Comparison of ENCODE assay signal across 3 cellular contexts in the genomic region with DNA sequence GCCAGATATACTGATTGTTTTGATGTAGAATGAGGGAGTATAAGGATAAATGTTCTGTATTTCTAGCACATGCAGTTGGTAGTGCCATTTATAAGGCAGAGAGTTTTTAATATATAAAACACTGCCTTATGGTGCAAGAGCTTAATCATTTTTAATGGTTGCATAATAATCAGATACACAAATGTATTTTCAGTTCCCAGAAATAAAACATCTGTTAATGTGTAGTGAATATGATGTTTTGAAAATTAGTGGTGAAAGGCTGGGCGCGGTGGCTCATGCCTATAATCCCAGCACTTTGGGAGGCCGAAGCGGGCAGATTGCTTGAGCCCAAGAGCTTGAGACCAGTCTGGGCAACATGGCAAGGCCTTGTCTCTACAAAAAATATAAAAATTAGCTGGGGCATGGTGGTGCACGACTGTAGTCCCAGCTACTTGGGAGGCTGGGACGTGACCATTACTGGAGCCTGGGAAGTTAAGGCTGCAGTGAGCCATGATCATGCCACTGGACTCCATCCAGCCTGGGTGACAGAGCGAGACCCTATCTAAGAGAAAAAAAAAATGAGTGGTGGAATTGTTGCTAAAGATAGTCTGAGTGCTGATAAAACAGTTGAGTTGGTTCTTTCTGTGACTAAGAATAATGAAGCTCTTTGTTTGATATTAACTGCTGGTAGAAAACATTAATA.
TF ChIP-seq lines count a peak whose summit lies in the region.

No MANE protein-coding gene starts in this region.

TF ChIP-seq in liver, 16 proteins besides CTCF, POLR2A, EP300 and RAD21:
- TF ChIP-seq, protein P1, sequence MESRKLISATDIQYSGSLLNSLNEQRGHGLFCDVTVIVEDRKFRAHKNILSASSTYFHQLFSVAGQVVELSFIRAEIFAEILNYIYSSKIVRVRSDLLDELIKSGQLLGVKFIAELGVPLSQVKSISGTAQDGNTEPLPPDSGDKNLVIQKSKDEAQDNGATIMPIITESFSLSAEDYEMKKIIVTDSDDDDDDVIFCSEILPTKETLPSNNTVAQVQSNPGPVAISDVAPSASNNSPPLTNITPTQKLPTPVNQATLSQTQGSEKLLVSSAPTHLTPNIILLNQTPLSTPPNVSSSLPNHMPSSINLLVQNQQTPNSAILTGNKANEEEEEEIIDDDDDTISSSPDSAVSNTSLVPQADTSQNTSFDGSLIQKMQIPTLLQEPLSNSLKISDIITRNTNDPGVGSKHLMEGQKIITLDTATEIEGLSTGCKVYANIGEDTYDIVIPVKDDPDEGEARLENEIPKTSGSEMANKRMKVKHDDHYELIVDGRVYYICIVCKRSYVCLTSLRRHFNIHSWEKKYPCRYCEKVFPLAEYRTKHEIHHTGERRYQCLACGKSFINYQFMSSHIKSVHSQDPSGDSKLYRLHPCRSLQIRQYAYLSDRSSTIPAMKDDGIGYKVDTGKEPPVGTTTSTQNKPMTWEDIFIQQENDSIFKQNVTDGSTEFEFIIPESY (IDR thresholded peaks at IDR 0.05): no peak
- TF ChIP-seq, protein P2, sequence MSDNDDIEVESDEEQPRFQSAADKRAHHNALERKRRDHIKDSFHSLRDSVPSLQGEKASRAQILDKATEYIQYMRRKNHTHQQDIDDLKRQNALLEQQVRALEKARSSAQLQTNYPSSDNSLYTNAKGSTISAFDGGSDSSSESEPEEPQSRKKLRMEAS (IDR thresholded peaks at IDR 0.05): no peak
- no peak for TF ChIP-seq FOXA1 (IDR thresholded peaks at IDR 0.05)
- no peak for TF ChIP-seq SP1 (IDR thresholded peaks at IDR 0.05)
- TF ChIP-seq GABPA (IDR thresholded peaks at IDR 0.05 in 1 of 2, conservative IDR thresholded peaks at IDR 0.05 in 1 of 2): no peak
- no peak for TF ChIP-seq TAF1 (conservative IDR thresholded peaks at IDR 0.05)

TF ChIP-seq in HepG2, 621 proteins besides CTCF, POLR2A, EP300 and RAD21:
- TF ChIP-seq TAF15 (IDR thresholded peaks at IDR 0.05; ENCODE audit: low read depth, low read length, poor library complexity, severe bottlenecking) (no peak), HCFC1 (IDR thresholded peaks at IDR 0.05; ENCODE audit: low read depth, low read length) (no peak), KLF11 (CRISPR knock-in tag; IDR thresholded peaks at IDR 0.05) (no peak), NFE2 (CRISPR knock-in tag; IDR thresholded peaks at IDR 0.05) (no peak), ZMYM2 (CRISPR knock-in tag; IDR thresholded peaks at IDR 0.05) (no peak), HNRNPH1 (optimal IDR thresholded peaks at IDR 0.05; ENCODE audit: low read depth, low read length) (no peak), DMAP1 (CRISPR knock-in tag; IDR thresholded peaks at IDR 0.05) (no peak), ZNF274 (CRISPR knock-in tag; IDR thresholded peaks at IDR 0.05) (no peak), ZNF567 (CRISPR knock-in tag; IDR thresholded peaks at IDR 0.05; ENCODE audit: borderline replicate concordance) (no peak), MYNN (CRISPR knock-in tag; IDR thresholded peaks at IDR 0.05; ENCODE audit: low read depth) (no peak), THYN1 (CRISPR knock-in tag; IDR thresholded peaks at IDR 0.05; ENCODE audit: borderline replicate concordance, low read depth) (no peak), ZNF468 (CRISPR knock-in tag; IDR thresholded peaks at IDR 0.05) (no peak), CENPX (CRISPR knock-in tag; IDR thresholded peaks at IDR 0.05) (no peak), ADNP (CRISPR knock-in tag; IDR thresholded peaks at IDR 0.05) (no peak)
- TF ChIP-seq, protein P3, sequence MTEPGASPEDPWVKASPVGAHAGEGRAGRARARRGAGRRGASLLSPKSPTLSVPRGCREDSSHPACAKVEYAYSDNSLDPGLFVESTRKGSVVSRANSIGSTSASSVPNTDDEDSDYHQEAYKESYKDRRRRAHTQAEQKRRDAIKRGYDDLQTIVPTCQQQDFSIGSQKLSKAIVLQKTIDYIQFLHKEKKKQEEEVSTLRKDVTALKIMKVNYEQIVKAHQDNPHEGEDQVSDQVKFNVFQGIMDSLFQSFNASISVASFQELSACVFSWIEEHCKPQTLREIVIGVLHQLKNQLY (CRISPR knock-in tag; IDR thresholded peaks at IDR 0.05): no peak
- TF ChIP-seq, protein P4, sequence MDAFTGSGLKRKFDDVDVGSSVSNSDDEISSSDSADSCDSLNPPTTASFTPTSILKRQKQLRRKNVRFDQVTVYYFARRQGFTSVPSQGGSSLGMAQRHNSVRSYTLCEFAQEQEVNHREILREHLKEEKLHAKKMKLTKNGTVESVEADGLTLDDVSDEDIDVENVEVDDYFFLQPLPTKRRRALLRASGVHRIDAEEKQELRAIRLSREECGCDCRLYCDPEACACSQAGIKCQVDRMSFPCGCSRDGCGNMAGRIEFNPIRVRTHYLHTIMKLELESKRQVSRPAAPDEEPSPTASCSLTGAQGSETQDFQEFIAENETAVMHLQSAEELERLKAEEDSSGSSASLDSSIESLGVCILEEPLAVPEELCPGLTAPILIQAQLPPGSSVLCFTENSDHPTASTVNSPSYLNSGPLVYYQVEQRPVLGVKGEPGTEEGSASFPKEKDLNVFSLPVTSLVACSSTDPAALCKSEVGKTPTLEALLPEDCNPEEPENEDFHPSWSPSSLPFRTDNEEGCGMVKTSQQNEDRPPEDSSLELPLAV (CRISPR knock-in tag; conservative IDR thresholded peaks at IDR 0.05; ENCODE audit: low read depth): no peak
- TF ChIP-seq, protein P5, sequence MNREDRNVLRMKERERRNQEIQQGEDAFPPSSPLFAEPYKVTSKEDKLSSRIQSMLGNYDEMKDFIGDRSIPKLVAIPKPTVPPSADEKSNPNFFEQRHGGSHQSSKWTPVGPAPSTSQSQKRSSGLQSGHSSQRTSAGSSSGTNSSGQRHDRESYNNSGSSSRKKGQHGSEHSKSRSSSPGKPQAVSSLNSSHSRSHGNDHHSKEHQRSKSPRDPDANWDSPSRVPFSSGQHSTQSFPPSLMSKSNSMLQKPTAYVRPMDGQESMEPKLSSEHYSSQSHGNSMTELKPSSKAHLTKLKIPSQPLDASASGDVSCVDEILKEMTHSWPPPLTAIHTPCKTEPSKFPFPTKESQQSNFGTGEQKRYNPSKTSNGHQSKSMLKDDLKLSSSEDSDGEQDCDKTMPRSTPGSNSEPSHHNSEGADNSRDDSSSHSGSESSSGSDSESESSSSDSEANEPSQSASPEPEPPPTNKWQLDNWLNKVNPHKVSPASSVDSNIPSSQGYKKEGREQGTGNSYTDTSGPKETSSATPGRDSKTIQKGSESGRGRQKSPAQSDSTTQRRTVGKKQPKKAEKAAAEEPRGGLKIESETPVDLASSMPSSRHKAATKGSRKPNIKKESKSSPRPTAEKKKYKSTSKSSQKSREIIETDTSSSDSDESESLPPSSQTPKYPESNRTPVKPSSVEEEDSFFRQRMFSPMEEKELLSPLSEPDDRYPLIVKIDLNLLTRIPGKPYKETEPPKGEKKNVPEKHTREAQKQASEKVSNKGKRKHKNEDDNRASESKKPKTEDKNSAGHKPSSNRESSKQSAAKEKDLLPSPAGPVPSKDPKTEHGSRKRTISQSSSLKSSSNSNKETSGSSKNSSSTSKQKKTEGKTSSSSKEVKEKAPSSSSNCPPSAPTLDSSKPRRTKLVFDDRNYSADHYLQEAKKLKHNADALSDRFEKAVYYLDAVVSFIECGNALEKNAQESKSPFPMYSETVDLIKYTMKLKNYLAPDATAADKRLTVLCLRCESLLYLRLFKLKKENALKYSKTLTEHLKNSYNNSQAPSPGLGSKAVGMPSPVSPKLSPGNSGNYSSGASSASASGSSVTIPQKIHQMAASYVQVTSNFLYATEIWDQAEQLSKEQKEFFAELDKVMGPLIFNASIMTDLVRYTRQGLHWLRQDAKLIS (CRISPR knock-in tag; IDR thresholded peaks at IDR 0.05): no peak

TF ChIP-seq in WTC11, 78 proteins besides CTCF, POLR2A, EP300 and RAD21:
- no peak for TF ChIP-seq IRF2 (CRISPR knock-in tag; IDR thresholded peaks at IDR 0.05; ENCODE audit: borderline replicate concordance, low read depth)
- no peak for TF ChIP-seq NR3C1 (CRISPR knock-in tag; conservative IDR thresholded peaks at IDR 0.05; ENCODE audit: low read depth)
- TF ChIP-seq ZNF232 (CRISPR knock-in tag; IDR thresholded peaks at IDR 0.05): no peak
- TF ChIP-seq, protein P6, sequence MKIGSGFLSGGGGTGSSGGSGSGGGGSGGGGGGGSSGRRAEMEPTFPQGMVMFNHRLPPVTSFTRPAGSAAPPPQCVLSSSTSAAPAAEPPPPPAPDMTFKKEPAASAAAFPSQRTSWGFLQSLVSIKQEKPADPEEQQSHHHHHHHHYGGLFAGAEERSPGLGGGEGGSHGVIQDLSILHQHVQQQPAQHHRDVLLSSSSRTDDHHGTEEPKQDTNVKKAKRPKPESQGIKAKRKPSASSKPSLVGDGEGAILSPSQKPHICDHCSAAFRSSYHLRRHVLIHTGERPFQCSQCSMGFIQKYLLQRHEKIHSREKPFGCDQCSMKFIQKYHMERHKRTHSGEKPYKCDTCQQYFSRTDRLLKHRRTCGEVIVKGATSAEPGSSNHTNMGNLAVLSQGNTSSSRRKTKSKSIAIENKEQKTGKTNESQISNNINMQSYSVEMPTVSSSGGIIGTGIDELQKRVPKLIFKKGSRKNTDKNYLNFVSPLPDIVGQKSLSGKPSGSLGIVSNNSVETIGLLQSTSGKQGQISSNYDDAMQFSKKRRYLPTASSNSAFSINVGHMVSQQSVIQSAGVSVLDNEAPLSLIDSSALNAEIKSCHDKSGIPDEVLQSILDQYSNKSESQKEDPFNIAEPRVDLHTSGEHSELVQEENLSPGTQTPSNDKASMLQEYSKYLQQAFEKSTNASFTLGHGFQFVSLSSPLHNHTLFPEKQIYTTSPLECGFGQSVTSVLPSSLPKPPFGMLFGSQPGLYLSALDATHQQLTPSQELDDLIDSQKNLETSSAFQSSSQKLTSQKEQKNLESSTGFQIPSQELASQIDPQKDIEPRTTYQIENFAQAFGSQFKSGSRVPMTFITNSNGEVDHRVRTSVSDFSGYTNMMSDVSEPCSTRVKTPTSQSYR (CRISPR knock-in tag; IDR thresholded peaks at IDR 0.05): no peak
- no peak for TF ChIP-seq GABPB1 (CRISPR knock-in tag; IDR thresholded peaks at IDR 0.05)
- TF ChIP-seq OVOL2 (CRISPR knock-in tag; IDR thresholded peaks at IDR 0.05; ENCODE audit: borderline replicate concordance): no peak
- TF ChIP-seq, protein P7, sequence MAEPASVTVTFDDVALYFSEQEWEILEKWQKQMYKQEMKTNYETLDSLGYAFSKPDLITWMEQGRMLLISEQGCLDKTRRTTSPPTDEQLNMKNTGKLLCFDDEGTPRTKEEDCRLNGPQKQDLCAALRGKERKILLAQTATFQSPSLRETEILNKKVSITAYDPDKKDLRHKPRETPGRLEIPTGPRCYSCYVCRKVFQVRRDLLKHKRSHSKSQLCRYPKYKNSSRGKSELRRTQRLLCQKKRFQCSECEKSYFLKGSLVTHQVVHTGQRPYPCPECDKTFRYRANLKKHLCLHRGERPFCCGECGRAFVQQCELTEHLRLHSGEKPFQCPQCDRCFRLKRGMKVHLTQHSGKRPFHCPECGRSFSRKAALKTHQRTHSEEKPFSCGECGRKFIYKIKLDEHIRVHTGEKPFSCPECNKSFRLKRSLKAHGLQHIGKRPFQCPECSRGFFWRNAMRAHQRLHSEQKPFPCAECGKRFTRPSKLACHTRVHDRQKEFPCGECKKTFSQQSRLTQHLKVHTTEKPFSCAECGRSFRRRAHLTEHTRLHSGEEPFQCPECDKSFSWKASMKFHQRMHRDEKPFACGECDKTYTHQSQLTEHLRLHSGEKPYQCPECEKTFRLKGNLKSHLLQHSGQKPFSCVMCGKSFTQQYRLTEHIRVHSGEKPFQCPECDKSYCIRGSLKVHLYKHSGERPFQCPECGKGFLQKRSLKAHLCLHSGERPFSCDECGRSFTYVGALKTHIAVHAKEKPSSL (CRISPR knock-in tag; conservative IDR thresholded peaks at IDR 0.05): no peak
- no peak for TF ChIP-seq HMGA2 (CRISPR knock-in tag; IDR thresholded peaks at IDR 0.05)
